In genomic region chr1:70072239-70072751, GRCh38 we compare ENCODE assay signal across 13 cellular contexts.
DNase-seq lines count a peak whose midpoint lies in the region; ATAC-seq, FAIRE-seq and TF ChIP-seq lines count a peak whose summit lies in the region.
"Had no signal": no experiment of that assay in that cellular context is flagged by ENCODE, and none has a peak within 500 bp of the region (broad histone marks: within the 10 kb centered on the region; RNA-seq: fewer than 3 reads in every experiment).

No MANE protein-coding gene starts in this region.

- H3K27me3 ChIP-seq in K562 (ENCODE audit: control insufficient read depth in 2 of 2, insufficient read depth in 2 of 2, low read length in 2 of 2) = no peaks in the 10 kb centered on the region
- H3K27me3 ChIP-seq: ascending aorta had no signal

- no peaks in the 10 kb centered on the region for H3K9me3 ChIP-seq in K562 (replicated peaks; ENCODE audit: control insufficient read depth, insufficient read depth, low read depth, low read length)
- H3K9me3 ChIP-seq: ascending aorta had no signal

- DNase-seq in DMS53 (lab: John Stamatoyannopoulos, UW) = peak; percentile 10
- no peak for DNase-seq in DMS53 treated with DMSO at 0.1 percent for 48 hours (lab: John Stamatoyannopoulos, UW; ENCODE audit: unreplicated experiment)
- peak; percentile 34 for DNase-seq in NCI-H226
- DNase-seq in K562 (ENCODE audit: extremely low read depth in 1 of 4, low spot score in 3 of 4) = no peak
- DNase-seq in non-pigmented ciliary epithelial cell (ENCODE audit: low read depth) = peak; percentile 48
- no peak for DNase-seq in stimulated activated CD4-positive, alpha-beta T cell treated with anti-CD3 and anti-CD28 coated beads, Interleukin-2, amount 100 ng/mL, for 48 hours
- DNase-seq in activated CD4-positive, CD25-positive, alpha-beta regulatory T cell (lab: John Stamatoyannopoulos, UW) = no peak
- DNase-seq in NCI-H524 (lab: John Stamatoyannopoulos, UW) = no peak
- DNase-seq: GOT3, left ventricle myocardium superior had no signal

- intact Hi-C loops in K562 (cut with micrococcal nuclease) = no loop called here

- TF ChIP-seq POLR2A in K562 (conservative IDR thresholded peaks at IDR 0.05) = no peak

- H3K4me1 ChIP-seq in K562 (replicated peaks in 1 of 2; ENCODE audit: control insufficient read depth in 2 of 2, insufficient read depth in 2 of 2, low read length in 2 of 2) = no peaks in the 10 kb centered on the region; a peak in 1 of 5 replicates

- no peak for ATAC-seq in K562
- ATAC-seq: left ventricle myocardium superior had no signal

- H2AFZ ChIP-seq in K562 (ENCODE audit: low read depth, low read length) = no peak overlapping the region

- H3K36me3 ChIP-seq in K562 (ENCODE audit: control insufficient read depth, insufficient read depth, low read length) = no peaks in the 10 kb centered on the region
- H3K36me3 ChIP-seq: ascending aorta had no signal

- no peak for FAIRE-seq in K562 (lab: Jason Lieb, UNC)

- no peaks in the 10 kb centered on the region for H3K79me2 ChIP-seq in K562 (ENCODE audit: control insufficient read depth, insufficient read depth, low read length)

- CTCF ChIA-PET in K562 (lab: Yijun Ruan, JAX; ENCODE audit: low intra/inter-chr PET ratio) = no interaction called here

- H3K9me1 ChIP-seq in K562 (ENCODE audit: control insufficient read depth, insufficient read depth, low read length) = no peaks in the 10 kb centered on the region

- no peak overlapping the region for H3K9ac ChIP-seq in K562 (ENCODE audit: insufficient read depth in 1 of 2, low read depth in 2 of 2, low read length in 2 of 2)

- TF ChIP-seq RAD21 in K562 (CRISPR knock-in tag; conservative IDR thresholded peaks at IDR 0.05 in 1 of 2, IDR thresholded peaks at IDR 0.05 in 1 of 2) = no peak

- no TSS peak for BruUV-seq in K562 (replicated peaks; lab: Mats Ljungman, UMichigan)

- H3K4me2 ChIP-seq in K562 (ENCODE audit: insufficient read depth, low read length) = no peak overlapping the region

- no peak for TF ChIP-seq EP300 in K562 (IDR thresholded peaks at IDR 0.05; ENCODE audit: low read length)

- POLR2A ChIA-PET in K562 (lab: Yijun Ruan, JAX) = no interaction called here

- no peak overlapping the region for H3K27ac ChIP-seq in K562 (ENCODE audit: extremely low read depth, low read depth, low read length)
- H3K27ac ChIP-seq: 22Rv1, ascending aorta, epithelial cell of prostate had no signal

- in situ Hi-C loops in K562 (cut with MboI) = no loop called here

- H4K20me1 ChIP-seq in K562 (replicated peaks; ENCODE audit: control insufficient read depth, insufficient read depth, low read length) = no peaks in the 10 kb centered on the region

- no peak overlapping the region for H3K4me3 ChIP-seq in K562
- H3K4me3 ChIP-seq: ascending aorta had no signal

- no peak for TF ChIP-seq CTCF in K562 (IDR thresholded peaks at IDR 0.05 in 2 of 3, conservative IDR thresholded peaks at IDR 0.05 in 1 of 3; ENCODE audit: insufficient read depth in 2 of 3, low read depth in 1 of 3, low read length in 3 of 3)

TF ChIP-seq in K562, 482 proteins besides CTCF, POLR2A, EP300 and RAD21 (continues in another document):
- TF ChIP-seq TFAM (CRISPR knock-in tag; conservative IDR thresholded peaks at IDR 0.05) = no peak
- TF ChIP-seq ZBTB12 (CRISPR knock-in tag; IDR thresholded peaks at IDR 0.05) = no peak
- no peak for TF ChIP-seq PRDM10 (IDR thresholded peaks at IDR 0.05; ENCODE audit: partially characterized antibody)
- TF ChIP-seq NONO (IDR thresholded peaks at IDR 0.05; ENCODE audit: low read depth in 2 of 2, low read length in 1 of 2) = no peak
- TF ChIP-seq SFPQ (IDR thresholded peaks at IDR 0.05; ENCODE audit: low read depth, low read length) = no peak
- TF ChIP-seq ZNF41 (CRISPR knock-in tag; conservative IDR thresholded peaks at IDR 0.05) = no peak
- no peak for TF ChIP-seq POLR2AphosphoS2 (IDR thresholded peaks at IDR 0.05; ENCODE audit: low read length)
- TF ChIP-seq GTF2A2 (tag; IDR thresholded peaks at IDR 0.05) = no peak
- TF ChIP-seq PBX2 (CRISPR knock-in tag; IDR thresholded peaks at IDR 0.05; ENCODE audit: low read depth) = 0 out of 2 replicates have a peak, but pooled peaks have one; percentile 17
- TF ChIP-seq PBX2 (tag; conservative IDR thresholded peaks at IDR 0.05; ENCODE audit: low read depth) = 0 out of 2 replicates have a peak, but pooled peaks have one; percentile 27

Comparison
In these comparisons a context has a peak if more than half of its experiments do, and no peak if none do; other contexts are left out.
1. DNase-seq: peak in DMS53 (single experiment), NCI-H226 (single experiment) and non-pigmented ciliary epithelial cell (single experiment); none in DMS53 treated with DMSO at 0.1 percent for 48 hours (single experiment), K562 (0 of 4), stimulated activated CD4-positive, alpha-beta T cell treated with anti-CD3 and anti-CD28 coated beads, Interleukin-2, amount 100 ng/mL, for 48 hours (0 of 2), activated CD4-positive, CD25-positive, alpha-beta regulatory T cell (0 of 4) and NCI-H524 (0 of 2).